In the genomic region with DNA sequence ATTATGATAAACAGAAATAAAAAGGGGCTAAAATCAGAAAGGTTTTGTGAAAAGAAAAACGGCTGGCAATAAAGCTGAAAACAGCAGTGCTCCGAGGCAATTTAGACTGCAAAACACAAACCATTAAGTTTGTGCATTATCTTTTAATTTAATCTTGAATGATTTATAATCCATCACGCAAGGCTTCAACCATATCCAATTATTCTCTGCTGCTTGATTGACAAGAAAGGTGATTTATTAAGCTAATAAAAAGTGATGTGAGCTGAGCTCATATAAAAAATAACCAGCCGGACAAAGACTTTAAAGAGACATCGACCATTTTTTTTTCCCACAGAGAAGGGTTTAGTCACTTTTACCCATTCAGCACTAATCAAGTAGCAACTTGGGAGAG, we compare ENCODE assay signal across 1 cellular context.
TF ChIP-seq lines count a peak whose summit lies in the region.

No MANE protein-coding gene starts in this region.

TF ChIP-seq in A549, 52 proteins besides CTCF, POLR2A, EP300 and RAD21 (continued from another document):
- TF ChIP-seq HMGXB4 (CRISPR knock-in tag; IDR thresholded peaks at IDR 0.05; ENCODE audit: borderline replicate concordance) (no peak), RNF2 (IDR thresholded peaks at IDR 0.05; ENCODE audit: borderline replicate concordance, low read depth) (no peak), HDAC2 (IDR thresholded peaks at IDR 0.05) (no peak), JUN (IDR thresholded peaks at IDR 0.05) (no peak), ZFP36 (IDR thresholded peaks at IDR 0.05; ENCODE audit: borderline replicate concordance, partially characterized antibody) (no peak), FOSB (CRISPR knock-in tag; IDR thresholded peaks at IDR 0.05) (no peak), CHD4 (IDR thresholded peaks at IDR 0.05; ENCODE audit: borderline replicate concordance) (no peak), SREBF2 (IDR thresholded peaks at IDR 0.05) (no peak), FOSL2 (IDR thresholded peaks at IDR 0.05) (no peak), FOSL2 (CRISPR knock-in tag; IDR thresholded peaks at IDR 0.05) (no peak), ESRRA (IDR thresholded peaks at IDR 0.05; ENCODE audit: borderline replicate concordance, low read length) (no peak), MAZ (IDR thresholded peaks at IDR 0.05; ENCODE audit: borderline replicate concordance, low read depth, low read length) (no peak), KDM1A (IDR thresholded peaks at IDR 0.05; ENCODE audit: low read depth) (no peak), MAFK (IDR thresholded peaks at IDR 0.05; ENCODE audit: partially characterized antibody) (no peak), BHLHE40 (IDR thresholded peaks at IDR 0.05; ENCODE audit: low read depth, low read length) (no peak), HOXB5 (CRISPR knock-in tag; IDR thresholded peaks at IDR 0.05) (no peak)
- TF ChIP-seq, protein P1, sequence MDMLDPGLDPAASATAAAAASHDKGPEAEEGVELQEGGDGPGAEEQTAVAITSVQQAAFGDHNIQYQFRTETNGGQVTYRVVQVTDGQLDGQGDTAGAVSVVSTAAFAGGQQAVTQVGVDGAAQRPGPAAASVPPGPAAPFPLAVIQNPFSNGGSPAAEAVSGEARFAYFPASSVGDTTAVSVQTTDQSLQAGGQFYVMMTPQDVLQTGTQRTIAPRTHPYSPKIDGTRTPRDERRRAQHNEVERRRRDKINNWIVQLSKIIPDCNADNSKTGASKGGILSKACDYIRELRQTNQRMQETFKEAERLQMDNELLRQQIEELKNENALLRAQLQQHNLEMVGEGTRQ (IDR thresholded peaks at IDR 0.05) = no peak
